In the genomic region with DNA sequence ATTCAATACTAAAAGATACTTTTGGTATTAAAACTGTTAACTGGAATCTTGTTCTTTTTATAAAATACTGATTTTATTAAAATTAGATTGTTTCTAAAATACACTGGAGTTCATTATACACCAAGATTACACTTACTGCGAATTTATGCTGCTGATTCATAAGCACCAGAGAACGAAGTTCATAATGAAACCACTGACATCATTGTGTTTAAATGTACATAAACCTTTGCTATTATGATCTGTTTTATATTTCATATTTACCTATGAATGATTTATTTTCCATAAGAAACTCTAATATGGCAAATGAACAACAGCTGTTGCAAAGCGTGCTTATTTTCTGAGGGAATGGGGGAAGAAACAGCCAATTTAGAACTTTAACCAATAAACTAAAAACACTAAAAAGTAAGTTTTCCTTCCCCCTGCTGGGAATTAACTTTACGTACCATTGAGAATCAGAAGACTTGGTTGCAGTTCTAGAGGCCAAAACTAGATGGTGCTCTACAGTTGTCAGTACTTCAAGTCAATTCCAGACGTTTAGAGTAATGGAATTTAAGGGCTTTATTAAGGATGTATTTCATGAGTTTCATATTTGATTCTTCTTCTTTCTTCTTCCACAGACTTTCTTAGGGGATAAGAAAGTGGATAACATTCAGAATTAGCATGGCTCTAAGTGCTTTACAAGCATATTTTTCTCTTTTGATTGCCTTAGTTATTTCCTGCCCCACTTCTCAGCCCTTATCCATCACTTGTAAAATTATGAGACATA, we compare ENCODE assay signal across 3 cellular contexts.
A peak's percentile ranks its signal among the peaks of the same experiment; 100 is the strongest.
TF ChIP-seq lines count a peak whose summit lies in the region.

No MANE protein-coding gene starts in this region.

TF ChIP-seq in A549, 52 proteins besides CTCF, POLR2A, EP300 and RAD21:
- TF ChIP-seq RARB (CRISPR knock-in tag; IDR thresholded peaks at IDR 0.05) (no peak), SMC3 (IDR thresholded peaks at IDR 0.05) (0 out of 3 replicates have a peak, but pooled peaks have one; percentile 18), CHD2 (IDR thresholded peaks at IDR 0.05; ENCODE audit: low read length, partially characterized antibody) (no peak)
TF ChIP-seq in A549: peak in this region for 1.

TF ChIP-seq in GM23338, 12 proteins besides CTCF, POLR2A, EP300 and RAD21:
- TF ChIP-seq JUNB (IDR thresholded peaks at IDR 0.05; ENCODE audit: unreplicated experiment), result no peak
- no peak for TF ChIP-seq NANOG (IDR thresholded peaks at IDR 0.05; ENCODE audit: borderline replicate concordance)
- TF ChIP-seq, protein P1, sequence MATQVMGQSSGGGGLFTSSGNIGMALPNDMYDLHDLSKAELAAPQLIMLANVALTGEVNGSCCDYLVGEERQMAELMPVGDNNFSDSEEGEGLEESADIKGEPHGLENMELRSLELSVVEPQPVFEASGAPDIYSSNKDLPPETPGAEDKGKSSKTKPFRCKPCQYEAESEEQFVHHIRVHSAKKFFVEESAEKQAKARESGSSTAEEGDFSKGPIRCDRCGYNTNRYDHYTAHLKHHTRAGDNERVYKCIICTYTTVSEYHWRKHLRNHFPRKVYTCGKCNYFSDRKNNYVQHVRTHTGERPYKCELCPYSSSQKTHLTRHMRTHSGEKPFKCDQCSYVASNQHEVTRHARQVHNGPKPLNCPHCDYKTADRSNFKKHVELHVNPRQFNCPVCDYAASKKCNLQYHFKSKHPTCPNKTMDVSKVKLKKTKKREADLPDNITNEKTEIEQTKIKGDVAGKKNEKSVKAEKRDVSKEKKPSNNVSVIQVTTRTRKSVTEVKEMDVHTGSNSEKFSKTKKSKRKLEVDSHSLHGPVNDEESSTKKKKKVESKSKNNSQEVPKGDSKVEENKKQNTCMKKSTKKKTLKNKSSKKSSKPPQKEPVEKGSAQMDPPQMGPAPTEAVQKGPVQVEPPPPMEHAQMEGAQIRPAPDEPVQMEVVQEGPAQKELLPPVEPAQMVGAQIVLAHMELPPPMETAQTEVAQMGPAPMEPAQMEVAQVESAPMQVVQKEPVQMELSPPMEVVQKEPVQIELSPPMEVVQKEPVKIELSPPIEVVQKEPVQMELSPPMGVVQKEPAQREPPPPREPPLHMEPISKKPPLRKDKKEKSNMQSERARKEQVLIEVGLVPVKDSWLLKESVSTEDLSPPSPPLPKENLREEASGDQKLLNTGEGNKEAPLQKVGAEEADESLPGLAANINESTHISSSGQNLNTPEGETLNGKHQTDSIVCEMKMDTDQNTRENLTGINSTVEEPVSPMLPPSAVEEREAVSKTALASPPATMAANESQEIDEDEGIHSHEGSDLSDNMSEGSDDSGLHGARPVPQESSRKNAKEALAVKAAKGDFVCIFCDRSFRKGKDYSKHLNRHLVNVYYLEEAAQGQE (IDR thresholded peaks at IDR 0.05; ENCODE audit: unreplicated experiment), result no peak
- TF ChIP-seq, protein P2, sequence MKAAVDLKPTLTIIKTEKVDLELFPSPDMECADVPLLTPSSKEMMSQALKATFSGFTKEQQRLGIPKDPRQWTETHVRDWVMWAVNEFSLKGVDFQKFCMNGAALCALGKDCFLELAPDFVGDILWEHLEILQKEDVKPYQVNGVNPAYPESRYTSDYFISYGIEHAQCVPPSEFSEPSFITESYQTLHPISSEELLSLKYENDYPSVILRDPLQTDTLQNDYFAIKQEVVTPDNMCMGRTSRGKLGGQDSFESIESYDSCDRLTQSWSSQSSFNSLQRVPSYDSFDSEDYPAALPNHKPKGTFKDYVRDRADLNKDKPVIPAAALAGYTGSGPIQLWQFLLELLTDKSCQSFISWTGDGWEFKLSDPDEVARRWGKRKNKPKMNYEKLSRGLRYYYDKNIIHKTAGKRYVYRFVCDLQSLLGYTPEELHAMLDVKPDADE (IDR thresholded peaks at IDR 0.05), result no peak
- TF ChIP-seq CREB1 (CRISPR knock-in tag; IDR thresholded peaks at IDR 0.05; ENCODE audit: low read depth), result no peak
- no peak for TF ChIP-seq EZH2 (IDR thresholded peaks at IDR 0.05; ENCODE audit: low read depth, unreplicated experiment)
- TF ChIP-seq STAT1 (IDR thresholded peaks at IDR 0.05; ENCODE audit: unreplicated experiment), result no peak
- TF ChIP-seq ZNF114 (CRISPR knock-in tag; IDR thresholded peaks at IDR 0.05), result no peak

TF ChIP-seq in SK-N-SH, 30 proteins besides CTCF, POLR2A, EP300 and RAD21:
- TF ChIP-seq TAF1 (IDR thresholded peaks at IDR 0.05; ENCODE audit: borderline replicate concordance, low read depth, low read length), result no peak
- peak; percentile 84 for TF ChIP-seq SMC3 (IDR thresholded peaks at IDR 0.05; ENCODE audit: low read depth, low read length)
- TF ChIP-seq, protein P3, sequence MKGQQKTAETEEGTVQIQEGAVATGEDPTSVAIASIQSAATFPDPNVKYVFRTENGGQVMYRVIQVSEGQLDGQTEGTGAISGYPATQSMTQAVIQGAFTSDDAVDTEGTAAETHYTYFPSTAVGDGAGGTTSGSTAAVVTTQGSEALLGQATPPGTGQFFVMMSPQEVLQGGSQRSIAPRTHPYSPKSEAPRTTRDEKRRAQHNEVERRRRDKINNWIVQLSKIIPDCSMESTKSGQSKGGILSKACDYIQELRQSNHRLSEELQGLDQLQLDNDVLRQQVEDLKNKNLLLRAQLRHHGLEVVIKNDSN (IDR thresholded peaks at IDR 0.05; ENCODE audit: borderline replicate concordance, low read depth), result no peak
